1 cellular context compared by ENCODE assay signal in genomic region chr3:14138109-14138877, GRCh38.
TF ChIP-seq lines count a peak whose summit lies in the region.

No MANE protein-coding gene starts in this region.

TF ChIP-seq in liver, 16 proteins besides CTCF, POLR2A, EP300 and RAD21 (continued from another document):
- peak; percentile 62 for TF ChIP-seq MAX (IDR thresholded peaks at IDR 0.05)
- TF ChIP-seq EGR1 (IDR thresholded peaks at IDR 0.05; ENCODE audit: low read depth in 2 of 2): no peak
- peak; percentile 19 for TF ChIP-seq YY1 (IDR thresholded peaks at IDR 0.05)
- TF ChIP-seq JUND (IDR thresholded peaks at IDR 0.05): peak in 1 of 2 donors; percentile 35
- TF ChIP-seq FOXA1 (IDR thresholded peaks at IDR 0.05): no peak
- TF ChIP-seq, protein P1, sequence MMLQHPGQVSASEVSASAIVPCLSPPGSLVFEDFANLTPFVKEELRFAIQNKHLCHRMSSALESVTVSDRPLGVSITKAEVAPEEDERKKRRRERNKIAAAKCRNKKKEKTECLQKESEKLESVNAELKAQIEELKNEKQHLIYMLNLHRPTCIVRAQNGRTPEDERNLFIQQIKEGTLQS (IDR thresholded peaks at IDR 0.05): no peak
- TF ChIP-seq FOXA2 (IDR thresholded peaks at IDR 0.05): peak; percentile 18
- TF ChIP-seq, protein P2, sequence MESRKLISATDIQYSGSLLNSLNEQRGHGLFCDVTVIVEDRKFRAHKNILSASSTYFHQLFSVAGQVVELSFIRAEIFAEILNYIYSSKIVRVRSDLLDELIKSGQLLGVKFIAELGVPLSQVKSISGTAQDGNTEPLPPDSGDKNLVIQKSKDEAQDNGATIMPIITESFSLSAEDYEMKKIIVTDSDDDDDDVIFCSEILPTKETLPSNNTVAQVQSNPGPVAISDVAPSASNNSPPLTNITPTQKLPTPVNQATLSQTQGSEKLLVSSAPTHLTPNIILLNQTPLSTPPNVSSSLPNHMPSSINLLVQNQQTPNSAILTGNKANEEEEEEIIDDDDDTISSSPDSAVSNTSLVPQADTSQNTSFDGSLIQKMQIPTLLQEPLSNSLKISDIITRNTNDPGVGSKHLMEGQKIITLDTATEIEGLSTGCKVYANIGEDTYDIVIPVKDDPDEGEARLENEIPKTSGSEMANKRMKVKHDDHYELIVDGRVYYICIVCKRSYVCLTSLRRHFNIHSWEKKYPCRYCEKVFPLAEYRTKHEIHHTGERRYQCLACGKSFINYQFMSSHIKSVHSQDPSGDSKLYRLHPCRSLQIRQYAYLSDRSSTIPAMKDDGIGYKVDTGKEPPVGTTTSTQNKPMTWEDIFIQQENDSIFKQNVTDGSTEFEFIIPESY (IDR thresholded peaks at IDR 0.05): peak; percentile 41
- TF ChIP-seq RXRA (IDR thresholded peaks at IDR 0.05): peak; percentile 99
